Comparison of ENCODE assay signal across 8 cellular contexts in genomic region chr22:38317995-38318715, GRCh38. TPM values are rescaled to one million over a fixed set of nuclear protein-coding genes. Genes with fewer than 3 reads are reported as not detected.
DNase-seq lines count a peak whose midpoint lies in the region; TF ChIP-seq lines count a peak whose summit lies in the region.

No MANE protein-coding gene starts in this region.

- H3K27ac ChIP-seq in osteoblast (ENCODE audit: low read depth, low read length), result peak overlapping the region; percentile 85

- peaks cover 25% of the 10 kb centered on the region for H3K4me1 Mint-ChIP-seq in activated T-helper 2 cell treated with anti-CD3 and anti-CD28 coated beads, Interferon-gamma antibody, Interleukin-2, Interleukin-4, amounts not matched to agents 10 μg/mL and 5 μg/mL and 100 μg/mL, durations not matched to agents 14 hours and 24 hours and 36 hours (ENCODE audit: low read depth)

- H2AFZ ChIP-seq in osteoblast (ENCODE audit: low read length), result peak overlapping the region; percentile 87

- H3K27me3 Mint-ChIP-seq in activated T-helper 2 cell treated with anti-CD3 and anti-CD28 coated beads, Interferon-gamma antibody, Interleukin-2, Interleukin-4, amounts not matched to agents 10 μg/mL and 5 μg/mL and 100 μg/mL, durations not matched to agents 14 hours and 24 hours and 36 hours (ENCODE audit: low read depth), result no peaks in the 10 kb centered on the region

- intact Hi-C loops in activated T-helper 2 cell treated with anti-CD3 and anti-CD28 coated beads, Interferon-gamma antibody, Interleukin-2, Interleukin-4, amounts not matched to agents 10 μg/mL and 5 μg/mL and 100 μg/mL, durations not matched to agents 14 hours and 24 hours and 36 hours (cut with micrococcal nuclease), result loop anchor here (5.0 kb wide), 3 partner anchors 46 to 136 kb away; partner anchors contain the start of genes MAFF, PLA2G6 and TMEM184B

- H3K4me3 Mint-ChIP-seq in activated T-helper 2 cell treated with anti-CD3 and anti-CD28 coated beads, Interferon-gamma antibody, Interleukin-2, Interleukin-4, amounts not matched to agents 10 μg/mL and 5 μg/mL and 100 μg/mL, durations not matched to agents 14 hours and 24 hours and 36 hours (ENCODE audit: low read depth), result peak overlapping the region; percentile 81

- peaks cover under 1% of the 10 kb centered on the region for H3K36me3 ChIP-seq in osteoblast (ENCODE audit: insufficient read depth, low read length)

- H3K27ac Mint-ChIP-seq in activated T-helper 2 cell treated with anti-CD3 and anti-CD28 coated beads, Interferon-gamma antibody, Interleukin-2, Interleukin-4, amounts not matched to agents 10 μg/mL and 5 μg/mL and 100 μg/mL, durations not matched to agents 14 hours and 24 hours and 36 hours, result peak overlapping the region; percentile 85

- peak overlapping the region; percentile 85 for H3K4me2 ChIP-seq in osteoblast (ENCODE audit: insufficient read depth, low read length)

- DNase-seq in DMS79 treated with DMSO at 0.1 percent for 48 hours (lab: John Stamatoyannopoulos, UW) (peak; percentile 31), DMS79 (lab: John Stamatoyannopoulos, UW) (no peak), NCI-H146 (lab: John Stamatoyannopoulos, UW) (peak; percentile 85), glomerular visceral epithelial cell (ENCODE audit: extremely low spot score) (peak; percentile 88), osteoblast (ENCODE audit: insufficient read length, low spot score, missing footprints) (peak; percentile 99), NCI-H345 (lab: John Stamatoyannopoulos, UW) (no peak), NAMALWA (ENCODE audit: low spot score) (no peak)
- DNase-seq in activated T-helper 2 cell treated with anti-CD3 and anti-CD28 coated beads, Interferon-gamma antibody, Interleukin-2, Interleukin-4, amounts not matched to agents 10 μg/mL and 5 μg/mL and 100 μg/mL, durations not matched to agents 14 hours and 24 hours and 36 hours (ENCODE audit: low spot score), result no peak

- H4K20me1 ChIP-seq in osteoblast (ENCODE audit: insufficient read depth, low read length), result peaks cover 33% of the 10 kb centered on the region

- H3K9me3 ChIP-seq in osteoblast (ENCODE audit: low read depth, low read length), result no peaks in the 10 kb centered on the region

- H3K79me2 ChIP-seq in osteoblast (ENCODE audit: insufficient read depth, low read length), result peaks cover 37% of the 10 kb centered on the region

- peak overlapping the region; percentile 74 for H3K4me3 ChIP-seq in osteoblast (ENCODE audit: insufficient read depth, low read length)

- no peak for TF ChIP-seq CTCF in osteoblast (IDR thresholded peaks at IDR 0.05; ENCODE audit: extremely low read depth, low read depth, low read length)

- no peaks in the 10 kb centered on the region for H3K9me3 Mint-ChIP-seq in activated T-helper 2 cell treated with anti-CD3 and anti-CD28 coated beads, Interferon-gamma antibody, Interleukin-2, Interleukin-4, amounts not matched to agents 10 μg/mL and 5 μg/mL and 100 μg/mL, durations not matched to agents 14 hours and 24 hours and 36 hours

- H3K36me3 Mint-ChIP-seq in activated T-helper 2 cell treated with anti-CD3 and anti-CD28 coated beads, Interferon-gamma antibody, Interleukin-2, Interleukin-4, amounts not matched to agents 10 μg/mL and 5 μg/mL and 100 μg/mL, durations not matched to agents 14 hours and 24 hours and 36 hours (ENCODE audit: low read depth), result peaks cover 4% of the 10 kb centered on the region

- H3K4me1 ChIP-seq in osteoblast (ENCODE audit: insufficient read depth, low read length), result peaks cover 35% of the 10 kb centered on the region

- no peaks in the 10 kb centered on the region for H3K27me3 ChIP-seq in osteoblast (ENCODE audit: insufficient read depth, low read length)

RNA-seq across cellular contexts. Expression of gene CSNK1E, which starts 0.9 kb away (rescaled TPM):
- total RNA-seq in activated T-helper 2 cell treated with anti-CD3 and anti-CD28 coated beads, Interferon-gamma antibody, Interleukin-2, Interleukin-4, amounts not matched to agents 10 μg/mL and 5 μg/mL and 100 μg/mL, durations not matched to agents 14 hours and 24 hours and 36 hours, result 155 and 160 TPM in 2 replicates
- 142 and 152 TPM in 2 replicates for total RNA-seq in osteoblast

RNA-seq across cellular contexts. Expression of gene TMEM184B, which starts 45.3 kb away (rescaled TPM):
- total RNA-seq in activated T-helper 2 cell treated with anti-CD3 and anti-CD28 coated beads, Interferon-gamma antibody, Interleukin-2, Interleukin-4, amounts not matched to agents 10 μg/mL and 5 μg/mL and 100 μg/mL, durations not matched to agents 14 hours and 24 hours and 36 hours, result 34.8 and 35.8 TPM in 2 replicates
- 29.8 and 30.0 TPM in 2 replicates for total RNA-seq in osteoblast

Comparison
In these comparisons a context has a peak if more than half of its experiments do, and no peak if none do; other contexts are left out.
1. DNase-seq: peak in DMS79 treated with DMSO at 0.1 percent for 48 hours (single experiment), NCI-H146 (single experiment), glomerular visceral epithelial cell (single experiment) and osteoblast (single experiment); none in DMS79 (single experiment), activated T-helper 2 cell treated with anti-CD3 and anti-CD28 coated beads, Interferon-gamma antibody, Interleukin-2, Interleukin-4, amounts not matched to agents 10 μg/mL and 5 μg/mL and 100 μg/mL, durations not matched to agents 14 hours and 24 hours and 36 hours (single experiment), NCI-H345 (single experiment) and NAMALWA (single experiment).